In the genomic region with DNA sequence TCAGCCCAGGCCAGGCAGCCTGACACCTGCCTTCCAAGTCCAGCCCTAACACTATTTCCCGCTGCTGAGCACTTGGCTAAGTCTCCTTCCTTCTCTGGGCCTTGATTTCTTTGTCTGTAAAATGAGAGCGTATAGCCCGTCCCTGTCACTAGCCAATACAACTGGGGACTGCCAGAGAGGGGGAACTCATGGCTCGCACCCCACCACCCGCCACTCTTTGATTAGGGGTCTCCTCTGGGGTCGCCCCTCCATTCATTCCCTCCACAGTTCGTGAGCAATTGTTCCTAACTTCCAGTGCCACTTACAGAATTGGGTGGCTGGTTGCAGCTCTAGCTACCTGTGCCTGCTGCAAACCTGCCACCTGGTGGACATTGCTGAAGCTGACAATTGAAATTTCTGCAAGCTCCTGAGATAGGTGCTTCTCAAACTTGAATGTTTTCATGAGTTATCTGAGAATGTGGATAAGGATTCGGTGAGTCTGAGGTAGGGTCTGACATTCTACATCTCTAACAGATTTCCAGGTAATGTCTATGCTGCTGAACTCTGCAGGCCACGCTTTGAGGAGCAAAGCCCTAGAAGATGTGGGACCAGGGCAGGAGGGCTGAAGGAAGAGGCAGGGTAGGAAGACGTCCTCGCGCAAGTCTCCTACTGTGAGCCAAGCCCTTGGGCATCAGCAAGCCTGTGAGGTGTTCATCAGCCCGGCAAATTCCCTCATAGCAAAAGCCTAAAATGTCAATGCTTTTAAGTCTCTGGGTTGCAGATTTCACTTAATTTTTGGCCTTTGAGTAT, we compare ENCODE assay signal across 8 cellular contexts. TPM values are rescaled to one million over a fixed set of nuclear protein-coding genes. Genes with fewer than 3 reads are reported as not detected.
A peak's percentile ranks its signal among the peaks of the same experiment; 100 is the strongest.
DNase-seq lines count a peak whose midpoint lies in the region; ATAC-seq and TF ChIP-seq lines count a peak whose summit lies in the region.

No MANE protein-coding gene starts in this region.

- no peaks in the 10 kb centered on the region for H3K9me3 Mint-ChIP-seq in central memory CD8-positive, alpha-beta T cell

- no peaks in the 10 kb centered on the region for H3K36me3 Mint-ChIP-seq in central memory CD8-positive, alpha-beta T cell (ENCODE audit: insufficient read depth)

- no peak overlapping the region for H3K4me3 Mint-ChIP-seq in central memory CD8-positive, alpha-beta T cell

- no peak overlapping the region for H3K4me3 ChIP-seq in AG04450 (ENCODE audit: low read depth, low read length)

- H3K9me3 ChIP-seq in AG04450 (ENCODE audit: control insufficient read depth, insufficient read depth, low read length) = peaks cover 6% of the 10 kb centered on the region; the same call in 1 of the 2 replicates

- ATAC-seq in GM19372 (IDR thresholded peaks at IDR 0.05; ENCODE audit: low read depth, unreplicated experiment) (peak; percentile 59), GM18858 (IDR thresholded peaks at IDR 0.05; ENCODE audit: unreplicated experiment) (no peak)
- ATAC-seq in activated CD4-positive, CD25-positive, alpha-beta regulatory T cell treated with anti-CD3 and anti-CD28 coated beads, Interleukin-2, amount 50 U/mL, for 24 hours = peak; percentile 32 to 53
- ATAC-seq in central memory CD8-positive, alpha-beta T cell (replicated peaks; ENCODE audit: extremely low read depth, poor library complexity, severe bottlenecking) = no peak

- no peak overlapping the region for H3K27ac Mint-ChIP-seq in central memory CD8-positive, alpha-beta T cell (ENCODE audit: low read depth)

- DNase-seq in AG04450 (ENCODE audit: low read depth, low spot score) (no peak), NCI-H2171 (lab: John Stamatoyannopoulos, UW) (peak; percentile 21), kidney tubule cell (ENCODE audit: low spot score) (peak; percentile 73)
- DNase-seq in central memory CD8-positive, alpha-beta T cell (ENCODE audit: low spot score in 2 of 2) = peak; percentile 37 to 39
- DNase-seq in stimulated activated CD4-positive, alpha-beta T cell treated with anti-CD3 and anti-CD28 coated beads, Interleukin-4, amount 100 ng/mL, for 48 hours (ENCODE audit: low read depth in 2 of 2) = peak; percentile 54 to 59

- POLR2A ChIA-PET in AG04450 (lab: Yijun Ruan, JAX) = interaction anchor here (0.6 to 1.2 kb wide), 5 partner anchors 30 to 194 kb away, joined by 3 to 5 read pairs (median 3); partner anchors contain the start of gene TMEM8B

- H3K27me3 ChIP-seq in AG04450 (ENCODE audit: control insufficient read depth, insufficient read depth, low read length) = no peaks in the 10 kb centered on the region

- H3K27ac ChIP-seq in AG04450 (ENCODE audit: low read depth, low read length) = no peak overlapping the region

- TF ChIP-seq CTCF in AG04450 (IDR thresholded peaks at IDR 0.05; ENCODE audit: low read depth, low read length) = peak; percentile 87

- peaks cover 5% of the 10 kb centered on the region for H3K4me1 Mint-ChIP-seq in central memory CD8-positive, alpha-beta T cell

- peaks cover 22% of the 10 kb centered on the region for H3K27me3 Mint-ChIP-seq in central memory CD8-positive, alpha-beta T cell

- CTCF ChIA-PET in AG04450 (lab: Charles Lee) = interaction anchor here (1.0 to 6.2 kb wide), 24 partner anchors 11 to 233 kb away, joined by 3 to 61 read pairs (median 4); partner anchors contain the start of gene OR2S2

RNA-seq across cellular contexts. Expression of gene RECK, which starts 13.3 kb away (rescaled TPM):
- polyA plus RNA-seq in AG04450 (2011; rRNA removed) = 103 and 112 TPM in 2 replicates
- 62.4 and 62.8 TPM in 2 replicates for polyA minus RNA-seq in AG04450 (2011; rRNA and poly(A)+ RNA removed)

Comparison
In these comparisons a context has a peak if more than half of its experiments do, and no peak if none do; other contexts are left out.
1. ATAC-seq: peak in GM19372 (single experiment) and activated CD4-positive, CD25-positive, alpha-beta regulatory T cell treated with anti-CD3 and anti-CD28 coated beads, Interleukin-2, amount 50 U/mL, for 24 hours (2 of 2); none in central memory CD8-positive, alpha-beta T cell (single experiment) and GM18858 (single experiment).